In the genomic region with DNA sequence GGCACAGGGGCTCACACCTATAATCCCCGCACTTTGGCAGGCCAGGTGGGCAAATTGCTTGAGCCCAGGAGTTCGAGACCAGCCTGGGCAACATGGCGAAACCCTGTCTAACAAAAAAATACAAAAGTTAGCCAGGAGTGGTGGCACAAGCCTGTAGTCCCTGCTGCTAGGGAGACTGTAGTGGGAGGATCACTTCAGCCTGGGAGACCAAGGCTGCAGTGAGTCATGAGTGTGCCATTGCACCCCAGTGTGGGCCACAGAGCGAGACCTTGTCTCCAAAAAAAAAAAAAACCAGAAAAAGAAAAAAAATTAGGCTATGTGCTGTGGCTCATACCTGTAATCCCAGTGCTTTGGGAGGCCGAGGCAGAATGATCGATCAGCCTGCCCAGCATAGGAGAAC, we compare ENCODE assay signal across 17 cellular contexts.
"Had no signal": no experiment of that assay in that cellular context is flagged by ENCODE, and none has a peak within 500 bp of the region (broad histone marks: within the 10 kb centered on the region; RNA-seq: fewer than 3 reads in every experiment).

No MANE protein-coding gene starts in this region.

- H2AFZ ChIP-seq: hepatocyte had no signal

- H3K4me3 ChIP-seq: hepatocyte, mucosa of descending colon, right atrium auricular region, stomach, thoracic aorta, transverse colon had no signal

- H3K9me3 Mint-ChIP-seq: naive thymus-derived CD8-positive, alpha-beta T cell; neural crest cell had no signal

- H3K4me3 Mint-ChIP-seq: naive thymus-derived CD8-positive, alpha-beta T cell; neural crest cell had no signal

- H3K4me2 ChIP-seq: hepatocyte had no signal

- H3K4me1 ChIP-seq: right atrium auricular region, stomach, transverse colon had no signal

- H3K27me3 Mint-ChIP-seq: naive thymus-derived CD8-positive, alpha-beta T cell had no signal

- H3K27ac Mint-ChIP-seq: naive thymus-derived CD8-positive, alpha-beta T cell had no signal

- DNase-seq: dermis blood vessel endothelial cell; erythroblast; foreskin melanocyte; head of caudate nucleus; kidney glomerular epithelial cell; mucosa of descending colon; naive thymus-derived CD8-positive, alpha-beta T cell; small intestine; stimulated activated CD4-positive, alpha-beta T cell treated with anti-CD3 and anti-CD28 coated beads, Interleukin-12 subunit alpha, Interleukin-12 subunit beta, amount 100 ng/mL, for 4 hours; stimulated activated naive CD4-positive, alpha-beta T cell; stomach; substantia nigra; transverse colon had no signal

- H3K79me2 ChIP-seq: hepatocyte had no signal

- H3K9me3 ChIP-seq: mucosa of descending colon, right atrium auricular region, stomach, thoracic aorta, transverse colon had no signal

- ATAC-seq: mucosa of descending colon; naive thymus-derived CD8-positive, alpha-beta T cell had no signal

- H3K27ac ChIP-seq: hepatocyte, right atrium auricular region, stomach, thoracic aorta, transverse colon had no signal

- H3K4me1 Mint-ChIP-seq: neural crest cell had no signal

- H3K27me3 ChIP-seq: hepatocyte, right atrium auricular region, stomach, transverse colon had no signal
